Comparison of ENCODE assay signal across 11 cellular contexts in the genomic region with DNA sequence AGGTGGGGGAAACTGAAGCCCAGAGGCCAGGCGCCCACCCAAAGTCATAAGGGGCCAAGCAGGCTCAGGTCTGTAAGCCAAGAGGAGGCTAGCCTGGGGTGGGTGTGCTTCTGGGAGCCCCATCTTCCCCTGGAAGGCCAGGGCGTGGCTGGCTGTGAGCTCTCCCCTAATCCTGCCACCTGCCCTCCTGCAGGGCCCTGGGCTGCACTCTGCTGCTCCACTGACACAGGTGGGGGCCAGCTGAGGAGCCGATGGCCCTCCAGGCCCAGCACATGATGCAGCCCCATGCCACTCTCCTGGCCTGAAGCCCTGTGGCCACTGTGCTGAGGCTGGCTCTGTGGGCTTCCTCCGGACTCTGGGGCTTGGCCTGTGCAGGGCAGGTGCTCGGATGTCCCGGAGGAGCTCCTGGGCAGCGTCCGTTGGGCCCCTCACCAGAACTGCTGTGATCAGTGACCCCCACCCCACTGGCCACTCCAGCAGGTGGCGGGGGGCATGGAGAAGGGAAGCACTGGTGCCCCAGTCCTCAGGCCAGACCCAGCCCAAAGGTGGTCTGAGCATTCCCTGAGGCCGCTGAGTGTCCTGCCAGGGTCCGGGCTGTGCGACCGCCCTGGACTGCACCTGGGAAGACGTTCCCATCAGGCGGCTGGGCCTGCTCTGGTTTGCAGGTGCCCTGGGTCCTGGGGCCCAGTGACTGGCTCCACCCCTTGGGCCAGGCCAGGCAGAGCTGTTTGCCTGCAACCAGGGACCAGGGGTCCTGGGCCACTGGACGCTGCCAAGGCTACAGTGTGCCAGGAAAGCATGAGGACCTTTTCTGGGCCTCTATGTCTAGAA. TPM values are rescaled to one million over a fixed set of nuclear protein-coding genes. Genes with fewer than 3 reads are reported as not detected.
DNase-seq lines count a peak whose midpoint lies in the region; ATAC-seq, FAIRE-seq and TF ChIP-seq lines count a peak whose summit lies in the region.
"Had no signal": no experiment of that assay in that cellular context is flagged by ENCODE, and none has a peak within 500 bp of the region (broad histone marks: within the 10 kb centered on the region; RNA-seq: fewer than 3 reads in every experiment).

No MANE protein-coding gene starts in this region.

- CTCF ChIA-PET in activated naive CD4-positive, alpha-beta T cell treated with anti-CD3 and anti-CD28 coated beads, Interleukin-2, amount 10 ng/mL, durations not matched to agents 7 days and 5 days (lab: Charles Lee): no interaction called here

- peak in 1 of 4 donors; percentile 8 for TF ChIP-seq POLR2A in stomach (IDR thresholded peaks at IDR 0.05)
- TF ChIP-seq POLR2A in H54 (IDR thresholded peaks at IDR 0.05; ENCODE audit: low read depth, low read length): no peak

- ATAC-seq in GM18858 (IDR thresholded peaks at IDR 0.05; ENCODE audit: unreplicated experiment): no peak

- no peak for TF ChIP-seq CTCF in stomach (IDR thresholded peaks at IDR 0.05)

- H3K9me3 Mint-ChIP-seq in activated naive CD4-positive, alpha-beta T cell treated with anti-CD3 and anti-CD28 coated beads, Interleukin-2, amount 10 ng/mL, durations not matched to agents 7 days and 5 days: no peaks in the 10 kb centered on the region

- H3K4me3 ChIP-seq in stomach: no peak overlapping the region

- H3K9me3 ChIP-seq in stomach: no peaks in the 10 kb centered on the region

- H3K36me3 ChIP-seq in stomach: peaks cover 11 to 18% (median 15%) of the 10 kb centered on the region in 4 donors

- peak; percentile 17 for DNase-seq in activated CD4-positive, alpha-beta T cell treated with anti-CD3 and anti-CD28 coated beads for 48 hours
- DNase-seq in activated CD4-positive, alpha-beta T cell treated with anti-CD3 and anti-CD28 coated beads for 1 hour: no peak
- peak; percentile 19 for DNase-seq in activated naive CD4-positive, alpha-beta T cell treated with anti-CD3 and anti-CD28 coated beads, Interleukin-2, amount 10 ng/mL, durations not matched to agents 7 days and 5 days
- DNase-seq in islet precursor cell (peak; percentile 52), stomach (peak; percentile 27), medulla oblongata (ENCODE audit: extremely low spot score) (no peak), H54 (ENCODE audit: insufficient read length, low spot score) (no peak)
- DNase-seq: dermis blood vessel endothelial cell, NCI-H510A treated with DMSO at 0.1 percent for 48 hours had no signal

- peaks cover 0 to 11% (median 0%) of the 10 kb centered on the region in 3 donors for H3K27me3 ChIP-seq in stomach

- intact Hi-C loops in stomach (cut with DNase I; ENCODE audit: low total_unique reads): no loop called here

- no peak for FAIRE-seq in H54 (lab: Jason Lieb, UNC)

- H3K4me1 Mint-ChIP-seq in activated naive CD4-positive, alpha-beta T cell treated with anti-CD3 and anti-CD28 coated beads, Interleukin-2, amount 10 ng/mL, durations not matched to agents 7 days and 5 days: peaks cover 25% of the 10 kb centered on the region

- TF ChIP-seq EP300 in stomach (IDR thresholded peaks at IDR 0.05): no peak

- peaks cover 3% of the 10 kb centered on the region for H3K27me3 Mint-ChIP-seq in activated naive CD4-positive, alpha-beta T cell treated with anti-CD3 and anti-CD28 coated beads, Interleukin-2, amount 10 ng/mL, durations not matched to agents 7 days and 5 days

- H3K4me3 Mint-ChIP-seq in activated naive CD4-positive, alpha-beta T cell treated with anti-CD3 and anti-CD28 coated beads, Interleukin-2, amount 10 ng/mL, durations not matched to agents 7 days and 5 days: no peak overlapping the region

- H3K4me1 ChIP-seq in stomach: peaks cover 70 to 86% (median 82%) of the 10 kb centered on the region in 4 donors

- H3K27ac ChIP-seq in stomach: peak overlapping the region; percentile 94 to 98 (median 98)
- H3K27ac ChIP-seq: parathyroid adenoma had no signal

- 82 to 96% (median 92%) methylated on average over 6 to 16 of the region's 16 CpGs for WGBS in stomach, 5 donors

- H3K27ac Mint-ChIP-seq in activated naive CD4-positive, alpha-beta T cell treated with anti-CD3 and anti-CD28 coated beads, Interleukin-2, amount 10 ng/mL, durations not matched to agents 7 days and 5 days: no peak overlapping the region

- H3K36me3 Mint-ChIP-seq in activated naive CD4-positive, alpha-beta T cell treated with anti-CD3 and anti-CD28 coated beads, Interleukin-2, amount 10 ng/mL, durations not matched to agents 7 days and 5 days: peaks cover 2% of the 10 kb centered on the region

RNA-seq across cellular contexts. Expression of gene PIM3, which starts 8.5 kb away (rescaled TPM):
- 100 to 1,000 TPM in 3 of 5 donors, 10 to 100 TPM in 2; 51.9 to 802 (median 298) TPM for total RNA-seq in stomach
- 10 to 100 TPM; 75.6 to 87.6 (median 81.6) TPM for polyA plus RNA-seq in stomach

RNA-seq across cellular contexts. Expression of gene IL17REL, which starts 43.5 kb away (rescaled TPM):
- total RNA-seq in stomach: 1 to 10 TPM in 1 of 5 donors, under 1 TPM in 2, not detected in 2; 0.87 to 1.2 (median 0.92) TPM
- polyA plus RNA-seq in stomach: under 1 TPM in 1 of 3 donors, not detected in 2; 0.03 TPM

RNA-seq across cellular contexts. Expression of gene CRELD2, which starts 50.6 kb away (rescaled TPM):
- 10 to 100 TPM; 35.4 to 83.0 (median 81.1) TPM for total RNA-seq in stomach
- polyA plus RNA-seq in stomach: 10 to 100 TPM; 19.4 to 30.4 (median 29.0) TPM

RNA-seq across cellular contexts. Expression of gene ALG12, which starts 50.8 kb away (rescaled TPM):
- 10 to 100 TPM in 2 of 5 donors, 1 to 10 TPM in 3; 2.3 to 30.7 (median 9.4) TPM for total RNA-seq in stomach
- polyA plus RNA-seq in stomach: 1 to 10 TPM; 3.8 to 9.2 (median 8.8) TPM

Comparison
In these comparisons a context has a peak if more than half of its experiments do, and no peak if none do; other contexts are left out.
1. DNase-seq: peak in activated CD4-positive, alpha-beta T cell treated with anti-CD3 and anti-CD28 coated beads for 48 hours (single experiment), activated naive CD4-positive, alpha-beta T cell treated with anti-CD3 and anti-CD28 coated beads, Interleukin-2, amount 10 ng/mL, durations not matched to agents 7 days and 5 days (single experiment), islet precursor cell (single experiment) and stomach (single experiment); none in activated CD4-positive, alpha-beta T cell treated with anti-CD3 and anti-CD28 coated beads for 1 hour (single experiment), medulla oblongata (single experiment) and H54 (single experiment).